Comparison of ENCODE assay signal across 27 cellular contexts in genomic region chr2:65678779-65679394, GRCh38.
DNase-seq lines count a peak whose midpoint lies in the region; ATAC-seq, FAIRE-seq and TF ChIP-seq lines count a peak whose summit lies in the region.
"Had no signal": no experiment of that assay in that cellular context is flagged by ENCODE, and none has a peak within 500 bp of the region (broad histone marks: within the 10 kb centered on the region; RNA-seq: fewer than 3 reads in every experiment).

No MANE protein-coding gene starts in this region.

- in situ Hi-C loops in mammary epithelial cell (cut with MboI; ENCODE audit: low sequenced_read_pairs in 2 of 2): no loop called here

- peaks cover 6% of the 10 kb centered on the region for H3K27me3 Mint-ChIP-seq in GM23338 (ENCODE audit: insufficient read depth, low read depth, poor library complexity)
- no peaks in the 10 kb centered on the region for H3K27me3 Mint-ChIP-seq in Calu3 (ENCODE audit: unreplicated experiment)

- CTCF ChIA-PET in mammary epithelial cell (lab: Charles Lee; ENCODE audit: low non-redundant PET) (no interaction called here), Calu3 (lab: Charles Lee) (no interaction called here)

- H3K27ac Mint-ChIP-seq in GM23338 (no peak overlapping the region; the same call in 1 of the 2 replicates), Calu3 (ENCODE audit: unreplicated experiment) (no peak overlapping the region)
- H3K27ac Mint-ChIP-seq: CD4-positive, alpha-beta T cell; H9; T-cell had no signal

- H3K4me3 Mint-ChIP-seq in GM23338 (no peak overlapping the region), Calu3 (ENCODE audit: low read depth, unreplicated experiment) (no peak overlapping the region)
- H3K4me3 Mint-ChIP-seq: CD4-positive, alpha-beta T cell; H9; T-cell had no signal

- no TSS peak for BruUV-seq in mammary epithelial cell (replicated peaks; lab: Mats Ljungman, UMichigan)
- no TSS peak for BruUV-seq in Calu3 (replicated peaks; lab: Mats Ljungman, UMichigan)

- no peaks in the 10 kb centered on the region for H3K9me1 ChIP-seq in keratinocyte (ENCODE audit: control insufficient read depth, extremely low read depth, insufficient read depth, low read length)

- H3K36me3 Mint-ChIP-seq in GM23338 (ENCODE audit: low read depth) (peaks cover 14% of the 10 kb centered on the region; the same call in 1 of the 3 replicates), Calu3 (ENCODE audit: insufficient read depth, unreplicated experiment) (no peaks in the 10 kb centered on the region)
- H3K36me3 Mint-ChIP-seq: T-cell had no signal

- TF ChIP-seq CTCF in GM23338 (conservative IDR thresholded peaks at IDR 0.05; ENCODE audit: low read depth in 2 of 2): no peak
- no peak for TF ChIP-seq CTCF in mammary epithelial cell (conservative IDR thresholded peaks at IDR 0.05 in 1 of 2, IDR thresholded peaks at IDR 0.05 in 1 of 2; ENCODE audit: extremely low read depth in 1 of 2, insufficient read depth in 1 of 2, low read depth in 1 of 2, low read length in 2 of 2)
- no peak for TF ChIP-seq CTCF in keratinocyte (optimal IDR thresholded peaks at IDR 0.05 in 1 of 3, IDR thresholded peaks at IDR 0.05 in 1 of 3, conservative IDR thresholded peaks at IDR 0.05 in 1 of 3; ENCODE audit: extremely low read depth in 1 of 3, insufficient read depth in 2 of 3, low read length in 3 of 3)
- TF ChIP-seq CTCF in Calu3 (IDR thresholded peaks at IDR 0.05; ENCODE audit: unreplicated experiment): no peak

- no peaks in the 10 kb centered on the region; the same call in none of the 2 replicates for H3K9me2 ChIP-seq in GM23338 (ENCODE audit: insufficient read depth)

- peak overlapping the region; percentile 1; the same call in 1 of the 2 replicates for H2AFZ ChIP-seq in GM23338
- peak overlapping the region; percentile 8 for H2AFZ ChIP-seq in mammary epithelial cell (ENCODE audit: low read depth, low read length)
- no peak overlapping the region for H2AFZ ChIP-seq in keratinocyte (ENCODE audit: control insufficient read depth, low read length)

- peaks cover 16% of the 10 kb centered on the region; the same call in 2 of the 3 replicates for H3K9me3 Mint-ChIP-seq in GM23338
- H3K9me3 Mint-ChIP-seq in Calu3 (ENCODE audit: low read depth, unreplicated experiment): peaks cover 2% of the 10 kb centered on the region
- H3K9me3 Mint-ChIP-seq: CD4-positive, alpha-beta T cell had no signal

- peaks cover 19% of the 10 kb centered on the region for H3K4me1 Mint-ChIP-seq in GM23338
- no peaks in the 10 kb centered on the region for H3K4me1 Mint-ChIP-seq in Calu3 (ENCODE audit: low read depth, unreplicated experiment)
- H3K4me1 Mint-ChIP-seq: T-cell had no signal

- no peaks in the 10 kb centered on the region for H3F3A ChIP-seq in GM23338 (replicated peaks; ENCODE audit: low read depth)

- H3K9me3 ChIP-seq in mammary epithelial cell (replicated peaks; ENCODE audit: insufficient read depth, low read length): peaks cover 3% of the 10 kb centered on the region
- H3K9me3 ChIP-seq in keratinocyte (ENCODE audit: control insufficient read depth, low read depth, low read length): no peaks in the 10 kb centered on the region

- intact Hi-C loops in mammary epithelial cell (cut with micrococcal nuclease) (no loop called here), Calu3 (cut with micrococcal nuclease; ENCODE audit: unreplicated experiment) (no loop called here)

- no peaks in the 10 kb centered on the region for H3K27me3 ChIP-seq in GM23338 (ENCODE audit: insufficient read depth)
- H3K27me3 ChIP-seq in mammary epithelial cell (ENCODE audit: insufficient read depth, low read length): no peaks in the 10 kb centered on the region
- peaks cover 2% of the 10 kb centered on the region for H3K27me3 ChIP-seq in keratinocyte (ENCODE audit: control insufficient read depth, extremely low read depth, insufficient read depth, low read length)
- H3K27me3 ChIP-seq: BLaER1 had no signal

- H3K36me3 ChIP-seq in GM23338 (ENCODE audit: insufficient read depth): no peaks in the 10 kb centered on the region
- H3K36me3 ChIP-seq in mammary epithelial cell (ENCODE audit: insufficient read depth, low read length): no peaks in the 10 kb centered on the region
- no peaks in the 10 kb centered on the region for H3K36me3 ChIP-seq in keratinocyte (ENCODE audit: control insufficient read depth in 2 of 2, extremely low read depth in 1 of 2, insufficient read depth in 2 of 2, low read length in 2 of 2)
- H3K36me3 ChIP-seq: BLaER1 had no signal

- H3K79me2 ChIP-seq in GM23338 (replicated peaks; ENCODE audit: insufficient read depth) (no peaks in the 10 kb centered on the region), mammary epithelial cell (ENCODE audit: insufficient read depth, low read length) (no peaks in the 10 kb centered on the region), keratinocyte (ENCODE audit: control insufficient read depth, insufficient read depth, low read length) (no peaks in the 10 kb centered on the region)

- DNase-seq in GM23338 (ENCODE audit: low spot score) (no peak), OCI-M1 (lab: John Stamatoyannopoulos, UW) (peak; percentile 29), mammary epithelial cell (peak; percentile 63), keratinocyte (ENCODE audit: low read depth, low spot score) (no peak), Calu3 (no peak), NCI-H345 (lab: John Stamatoyannopoulos, UW) (no peak), foreskin melanocyte (no peak)
- DNase-seq: Caco-2; CD4-positive, alpha-beta T cell; DND-41; H9; MV-4-11; NCI-H1105 treated with DMSO at 0.1 percent for 48 hours; NCI-H2029 treated with DMSO at 0.1 percent for 48 hours; NCI-H2171; NCI-H446; PC-3; SIG-M5; T-cell had no signal

- ATAC-seq in GM23338: no peak
- ATAC-seq in GM18505 (IDR thresholded peaks at IDR 0.05; ENCODE audit: unreplicated experiment): no peak
- ATAC-seq: A549, PC-3, T-cell had no signal

- H3K4me2 ChIP-seq in GM23338: no peak overlapping the region
- H3K4me2 ChIP-seq in mammary epithelial cell (ENCODE audit: insufficient read depth, low read depth, low read length): no peak overlapping the region
- no peak overlapping the region for H3K4me2 ChIP-seq in keratinocyte (ENCODE audit: control insufficient read depth, extremely low read depth, insufficient read depth, low read depth, low read length)
- H3K4me2 ChIP-seq: A549, BLaER1, KMS-11 had no signal

- FAIRE-seq in keratinocyte (lab: Jason Lieb, UNC): peak; percentile 51
- FAIRE-seq: A549, G401.6, GM12892 had no signal

- H3K27ac ChIP-seq in GM23338 (ENCODE audit: low read depth) (no peak overlapping the region), mammary epithelial cell (ENCODE audit: insufficient read depth, low read depth, low read length) (no peak overlapping the region), keratinocyte (ENCODE audit: control insufficient read depth, insufficient read depth, low read length) (no peak overlapping the region)
- H3K27ac ChIP-seq: A549, BLaER1, HL-60, KMS-11, RWPE1 had no signal

- WGBS in mammary epithelial cell (ENCODE audit: low coverage, missing lambda C conversion rate): 30% methylated on average over 5 of the region's 5 CpGs

- dilution Hi-C loops in mammary epithelial cell (cut with HindIII; ENCODE audit: low sequenced_read_pairs) (no loop called here), keratinocyte (cut with MboI; ENCODE audit: extremely low pct_ligation_motif_present, low sequenced_read_pairs) (no loop called here)

- H3K4me3 ChIP-seq in GM23338: no peak overlapping the region
- H3K4me3 ChIP-seq in mammary epithelial cell (replicated peaks in 1 of 3; ENCODE audit: insufficient read depth in 1 of 3, low read depth in 2 of 3, low read length in 3 of 3): no peak overlapping the region
- no peak overlapping the region for H3K4me3 ChIP-seq in keratinocyte (ENCODE audit: control insufficient read depth in 2 of 3, extremely low read depth in 1 of 3, insufficient read depth in 2 of 3, low read depth in 1 of 3, low read length in 3 of 3)
- H3K4me3 ChIP-seq: A549, BLaER1 had no signal

- H3K9ac ChIP-seq in mammary epithelial cell (ENCODE audit: insufficient read depth, low read length) (no peak overlapping the region), keratinocyte (ENCODE audit: control insufficient read depth, extremely low read depth, insufficient read depth, low read length) (no peak overlapping the region)
- H3K9ac ChIP-seq: BLaER1, KMS-11 had no signal

- no peak for TF ChIP-seq POLR2A in GM18505 (IDR thresholded peaks at IDR 0.05; ENCODE audit: borderline replicate concordance, extremely low read depth, insufficient read depth, insufficient read length)

- H3K4me1 ChIP-seq in GM23338 (ENCODE audit: insufficient read depth) (no peaks in the 10 kb centered on the region), mammary epithelial cell (ENCODE audit: insufficient read depth, low read length) (no peaks in the 10 kb centered on the region), keratinocyte (ENCODE audit: control insufficient read depth, extremely low read depth, insufficient read depth, low read length) (no peaks in the 10 kb centered on the region)
- H3K4me1 ChIP-seq: A549, BLaER1, Caco-2 had no signal

- no peaks in the 10 kb centered on the region for H4K20me1 ChIP-seq in GM23338 (replicated peaks; ENCODE audit: insufficient read depth)
- H4K20me1 ChIP-seq in mammary epithelial cell (ENCODE audit: insufficient read depth, low read length): no peaks in the 10 kb centered on the region
- H4K20me1 ChIP-seq in keratinocyte (ENCODE audit: control insufficient read depth, extremely low read depth, insufficient read depth, low read length): no peaks in the 10 kb centered on the region
- H4K20me1 ChIP-seq: BLaER1 had no signal

Comparison
In these comparisons a context has a peak if more than half of its experiments do, and no peak if none do; other contexts are left out.
1. DNase-seq: peak in OCI-M1 (single experiment) and mammary epithelial cell (single experiment); none in GM23338 (single experiment), keratinocyte (single experiment), Calu3 (single experiment), NCI-H345 (single experiment) and foreskin melanocyte (single experiment).